Comparison of ENCODE assay signal across 2 cellular contexts in the genomic region with DNA sequence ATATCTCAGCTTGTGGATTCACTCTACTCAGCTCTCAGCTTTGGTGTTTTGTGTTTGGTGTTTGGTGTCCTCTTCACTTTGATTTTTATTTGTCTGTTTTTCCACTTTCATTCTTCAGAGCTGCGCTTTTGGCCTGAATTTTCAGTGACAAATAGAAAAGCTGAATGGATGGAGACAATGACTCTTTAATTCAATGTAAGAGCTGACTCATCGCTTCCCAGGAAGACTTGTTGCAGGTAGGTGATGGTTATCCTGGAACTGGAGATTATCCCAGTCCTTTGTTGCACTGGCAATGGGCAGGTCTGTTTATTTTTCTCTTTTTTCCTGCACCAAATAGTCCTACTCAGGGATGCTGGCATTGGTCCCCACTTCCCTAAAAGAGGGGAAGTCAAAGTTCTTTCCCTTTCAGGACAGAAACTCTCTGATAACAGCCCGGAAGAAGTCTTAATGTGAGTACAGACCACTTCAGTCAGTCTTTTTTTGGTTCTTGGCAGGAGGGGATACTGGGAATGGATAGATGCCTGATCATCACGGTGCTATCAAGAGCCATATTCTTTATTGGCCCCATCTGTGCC.
TF ChIP-seq lines count a peak whose summit lies in the region.

No MANE protein-coding gene starts in this region.

TF ChIP-seq in HEK293, 187 proteins besides CTCF, POLR2A, EP300 and RAD21 (continued from another document):
- TF ChIP-seq ZNF645 (tag by site-specific recombination; IDR thresholded peaks at IDR 0.05) (no peak), ZNF248 (tag by site-specific recombination; IDR thresholded peaks at IDR 0.05) (no peak), SP2 (tag by site-specific recombination; IDR thresholded peaks at IDR 0.05) (no peak), HOXA7 (CRISPR knock-in tag; IDR thresholded peaks at IDR 0.05; ENCODE audit: borderline replicate concordance) (no peak)
- TF ChIP-seq, protein P1, sequence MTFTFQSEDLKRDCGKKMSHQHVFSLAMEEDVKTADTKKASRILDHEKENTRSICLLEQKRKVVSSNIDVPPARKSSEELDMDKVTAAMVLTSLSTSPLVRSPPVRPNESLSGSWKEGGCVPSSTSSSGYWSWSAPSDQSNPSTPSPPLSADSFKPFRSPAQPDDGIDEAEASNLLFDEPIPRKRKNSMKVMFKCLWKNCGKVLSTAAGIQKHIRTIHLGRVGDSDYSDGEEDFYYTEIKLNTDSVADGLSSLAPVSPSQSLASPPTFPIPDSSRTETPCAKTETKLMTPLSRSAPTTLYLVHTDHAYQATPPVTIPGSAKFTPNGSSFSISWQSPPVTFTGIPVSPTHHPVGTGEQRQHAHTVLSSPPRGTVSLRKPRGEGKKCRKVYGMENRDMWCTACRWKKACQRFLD (tag by site-specific recombination; IDR thresholded peaks at IDR 0.05): no peak
TF ChIP-seq in HEK293: peak in this region for 2.

TF ChIP-seq in neural cell, 6 proteins besides CTCF, POLR2A, EP300 and RAD21 (continued from another document):
- TF ChIP-seq SMC3 (conservative IDR thresholded peaks at IDR 0.05; ENCODE audit: poor library complexity): no peak
